23 cellular contexts compared by ENCODE assay signal in the genomic region with DNA sequence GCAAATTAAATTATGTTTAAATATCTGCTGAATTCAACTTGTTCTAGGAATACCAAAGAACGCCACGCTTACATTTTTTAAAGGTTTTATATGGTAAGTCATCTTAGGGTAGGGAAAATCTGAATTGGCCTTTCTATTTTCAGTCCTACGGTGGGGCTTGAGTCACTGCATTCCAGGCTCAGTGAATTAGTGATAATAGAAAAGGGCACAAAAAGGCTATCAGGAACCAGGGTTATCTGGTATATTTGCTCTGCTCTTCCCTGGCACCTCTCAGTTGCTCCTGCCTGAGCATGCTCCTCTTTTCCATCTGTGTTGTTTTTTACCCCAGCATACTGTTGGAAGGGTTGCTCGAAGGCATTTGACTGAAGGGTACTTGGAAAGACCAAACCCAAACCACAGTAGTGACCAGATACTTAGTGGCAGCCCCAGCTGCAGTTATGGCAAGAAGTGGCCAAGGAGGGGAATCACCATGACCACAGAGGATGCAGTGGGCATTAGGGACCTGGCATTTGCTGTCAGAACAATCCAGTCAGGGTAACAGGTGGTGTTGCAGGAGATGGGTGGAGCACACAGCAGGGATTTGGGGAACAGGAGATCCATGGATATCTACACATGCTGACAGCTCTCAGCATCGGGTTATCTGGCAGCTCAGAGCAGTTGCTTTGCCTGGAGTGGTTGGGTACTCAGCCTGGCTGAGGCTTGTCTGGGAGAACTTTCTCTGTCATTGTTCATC. TPM values are rescaled to one million over a fixed set of nuclear protein-coding genes. Genes with fewer than 3 reads are reported as not detected.
DNase-seq lines count a peak whose midpoint lies in the region; ATAC-seq and TF ChIP-seq lines count a peak whose summit lies in the region.
"Had no signal": no experiment of that assay in that cellular context is flagged by ENCODE, and none has a peak within 500 bp of the region (broad histone marks: within the 10 kb centered on the region; RNA-seq: fewer than 3 reads in every experiment).

No MANE protein-coding gene starts in this region.

- TF ChIP-seq CTCF in C4-2B (conservative IDR thresholded peaks at IDR 0.05) (no peak), choroid plexus epithelial cell (conservative IDR thresholded peaks at IDR 0.05; ENCODE audit: low read depth, low read length) (no peak), mucosa of descending colon (IDR thresholded peaks at IDR 0.05) (no peak), BE2C (IDR thresholded peaks at IDR 0.05; ENCODE audit: low read depth, low read length) (no peak)

- intact Hi-C loops in mucosa of descending colon (cut with DNase I, micrococcal nuclease) = no loop called here

- H3K9me3 ChIP-seq in mucosa of descending colon (no peaks in the 10 kb centered on the region), BE2C (no peaks in the 10 kb centered on the region)
- H3K9me3 ChIP-seq: vagina had no signal

- peak overlapping the region; percentile 71 for H3K27ac ChIP-seq in C4-2B
- H3K27ac ChIP-seq: vagina had no signal

- DNase-seq in LHCN-M2 (ENCODE audit: low read depth) (peak; percentile 77), choroid plexus epithelial cell (ENCODE audit: low read depth) (peak; percentile 41), mucosa of descending colon (no peak), BE2C (no peak), NOMO-1 treated with DMSO at 0.1 percent for 48 hours (lab: John Stamatoyannopoulos, UW; ENCODE audit: unreplicated experiment) (no peak)
- no peak for DNase-seq in stimulated activated naive CD4-positive, alpha-beta T cell treated with Interleukin-2 at 50 U/mL for 16 hours (lab: John Stamatoyannopoulos, UW)
- DNase-seq: activated CD4-positive, CD25-positive, alpha-beta regulatory T cell; activated CD8-positive, alpha-beta memory T cell treated with anti-CD3 and anti-CD28 coated beads, Interleukin-2, amount 50 U/mL, for 48 hours; activated naive CD4-positive, alpha-beta T cell treated with anti-CD3 and anti-CD28 coated beads, Interleukin-2, amount 50 U/mL, for 16 hours; CD4-positive, CD25-positive, alpha-beta regulatory T cell; head of caudate nucleus; KG1; natural killer cell; NCI-H2029; stimulated activated CD4-positive, alpha-beta T cell treated with anti-CD3 and anti-CD28 coated beads, Interleukin-4, amount 100 ng/mL, for 24 hours; T-cell had no signal

- H3K36me3 ChIP-seq in mucosa of descending colon (ENCODE audit: low read depth) = no peaks in the 10 kb centered on the region
- no peaks in the 10 kb centered on the region for H3K36me3 ChIP-seq in BE2C
- H3K36me3 ChIP-seq: vagina had no signal

- H3K27me3 ChIP-seq in BE2C = no peaks in the 10 kb centered on the region
- H3K27me3 ChIP-seq: vagina had no signal

- ATAC-seq in mucosa of descending colon (peak; percentile 7), HG03159 (IDR thresholded peaks at IDR 0.05; ENCODE audit: unreplicated experiment) (no peak)
- ATAC-seq: natural killer cell, sciatic nerve, T-cell had no signal

- no peak overlapping the region for H3K4me3 ChIP-seq in choroid plexus epithelial cell (ENCODE audit: low read depth, low read length)
- no peak overlapping the region for H3K4me3 ChIP-seq in mucosa of descending colon
- no peak overlapping the region for H3K4me3 ChIP-seq in BE2C (ENCODE audit: low read depth, low read length)
- H3K4me3 ChIP-seq: vagina had no signal

- peaks cover 6% of the 10 kb centered on the region for H3K4me1 ChIP-seq in mucosa of descending colon (ENCODE audit: low read depth)
- H3K4me1 ChIP-seq in BE2C = peaks cover 8% of the 10 kb centered on the region

RNA-seq across cellular contexts. Expression of a gene that starts 2.3 kb away (rescaled TPM):
- total RNA-seq in LHCN-M2 (2014; rRNA removed) (0.11 TPM in 1 of 2 replicates, not detected in the other), mucosa of descending colon (not detected)
- polyA plus RNA-seq in LHCN-M2 (2012) = 0.27 TPM
- polyA plus RNA-seq in BE2C (2012; ENCODE audit: insufficient read depth, insufficient read length, low read depth) = 3.4 TPM
- total RNA-seq: CD4-positive, CD25-positive, alpha-beta regulatory T cell; G401; left colon; natural killer cell; OCI-LY7; sciatic nerve; T-cell; vagina had no signal
- polyA plus RNA-seq: CD4-positive, CD25-positive, alpha-beta regulatory T cell had no signal

RNA-seq across cellular contexts. Expression of a gene that starts 58.7 kb away (rescaled TPM):
- total RNA-seq in LHCN-M2 (2014; rRNA removed) (55.2 and 57.2 TPM in 2 replicates), mucosa of descending colon (10 to 100 TPM; 23.3 to 32.8 (median 25.0) TPM)
- 56.5 TPM for polyA plus RNA-seq in LHCN-M2 (2012)
- 142 TPM for polyA plus RNA-seq in BE2C (2012; ENCODE audit: insufficient read depth, insufficient read length, low read depth)

Comparison
In these comparisons a context has a peak if more than half of its experiments do, and no peak if none do; other contexts are left out.
1. DNase-seq: peak in LHCN-M2 (single experiment) and choroid plexus epithelial cell (single experiment); none in mucosa of descending colon (0 of 3), BE2C (single experiment), NOMO-1 treated with DMSO at 0.1 percent for 48 hours (single experiment) and stimulated activated naive CD4-positive, alpha-beta T cell treated with Interleukin-2 at 50 U/mL for 16 hours (single experiment).